Comparison of ENCODE assay signal across 30 cellular contexts in genomic region chr5:11853140-11853539, GRCh38. TPM values are rescaled to one million over a fixed set of nuclear protein-coding genes. Genes with fewer than 3 reads are reported as not detected.
"Had no signal": no experiment of that assay in that cellular context is flagged by ENCODE, and none has a peak within 500 bp of the region (broad histone marks: within the 10 kb centered on the region; RNA-seq: fewer than 3 reads in every experiment).

No MANE protein-coding gene starts in this region.

- H3K4me1 Mint-ChIP-seq: memory B cell had no signal

- H3K4me3 Mint-ChIP-seq: memory B cell had no signal

- H3K4me3 ChIP-seq: coronary artery, dorsolateral prefrontal cortex, esophagus squamous epithelium, gastrocnemius medialis, heart right ventricle, left lung, lung had no signal

- H3K36me3 Mint-ChIP-seq: memory B cell had no signal

- FAIRE-seq: colon, endometrium, islet of Langerhans, keratinocyte had no signal

- H3K27me3 Mint-ChIP-seq: memory B cell had no signal

- H3K27ac ChIP-seq: coronary artery, epithelial cell of prostate, esophagus squamous epithelium, gastrocnemius medialis, heart right ventricle, left lung had no signal

- DNase-seq: dermis blood vessel endothelial cell; effector CD4-positive, alpha-beta T cell; effector memory CD4-positive, alpha-beta T cell; erythroblast; esophagus squamous epithelium; foreskin fibroblast; foreskin melanocyte; gastrocnemius medialis; glutamatergic neuron; head of caudate nucleus; heart right ventricle; hippocampal formation; left cardiac atrium; left lung; left ventricle myocardium superior; mammary epithelial cell; mesendoderm; midbrain had no signal

- H3K9me3 ChIP-seq: esophagus squamous epithelium, gastrocnemius medialis, heart right ventricle, left lung had no signal

- H3K27me3 ChIP-seq: dorsolateral prefrontal cortex, gastrocnemius medialis, heart right ventricle, left lung had no signal

- ATAC-seq: esophagus mucosa, gastrocnemius medialis, heart right ventricle, left cardiac atrium, left lung, left ventricle myocardium superior had no signal

- H3K4me1 ChIP-seq: gastrocnemius medialis, left lung had no signal

- H3K27ac Mint-ChIP-seq: memory B cell had no signal

- H3K36me3 ChIP-seq: esophagus squamous epithelium, gastrocnemius medialis, heart right ventricle, left lung had no signal

RNA-seq across cellular contexts. Expression of gene CTNND2, which starts 51.1 kb away (rescaled TPM):
- total RNA-seq: dermis blood vessel endothelial cell, esophagus mucosa, glomerular endothelial cell, mammary epithelial cell, mononuclear cell had no signal
- polyA plus RNA-seq: keratinocyte, mammary epithelial cell had no signal
